In the genomic region with DNA sequence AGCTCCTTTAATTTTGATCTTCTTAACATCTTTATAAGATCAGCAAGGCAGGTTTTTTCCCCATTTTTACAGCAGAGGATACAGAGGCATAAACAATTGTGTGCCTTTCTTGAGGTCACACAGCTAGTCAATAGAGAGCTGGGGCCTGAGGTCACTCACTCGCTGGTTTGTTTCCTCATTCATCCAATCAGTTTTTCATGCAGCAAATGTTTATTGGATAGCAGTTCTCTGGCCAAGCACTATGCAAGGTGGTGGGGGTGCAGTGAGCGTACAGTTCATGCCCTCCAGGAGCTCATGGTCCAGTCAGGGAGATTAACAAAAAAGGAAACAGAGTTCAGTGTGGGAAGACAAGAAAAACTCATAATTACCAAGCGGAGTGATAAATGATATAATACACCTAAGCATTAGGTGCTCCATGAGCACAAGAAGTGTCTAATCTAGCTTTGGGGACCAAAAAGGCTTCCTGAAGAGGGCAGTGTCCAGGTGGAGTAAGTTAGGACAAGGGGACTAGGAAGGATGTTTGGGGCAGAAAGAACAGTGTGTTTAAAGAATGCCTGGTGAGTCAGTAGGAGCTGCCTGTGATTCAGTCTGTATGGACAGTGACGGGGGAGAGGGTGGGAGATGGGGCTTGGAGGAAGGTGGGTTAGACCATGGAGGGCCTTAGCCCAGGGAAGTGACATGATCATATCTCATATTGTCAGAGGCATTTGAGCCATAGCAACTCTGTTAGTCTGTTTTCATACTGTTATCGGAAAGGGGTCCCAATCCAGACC, we compare ENCODE assay signal across 19 cellular contexts. TPM values are rescaled to one million over a fixed set of nuclear protein-coding genes. Genes with fewer than 3 reads are reported as not detected.
DNase-seq lines count a peak whose midpoint lies in the region; ATAC-seq, FAIRE-seq and TF ChIP-seq lines count a peak whose summit lies in the region.
"Had no signal": no experiment of that assay in that cellular context is flagged by ENCODE, and none has a peak within 500 bp of the region (broad histone marks: within the 10 kb centered on the region; RNA-seq: fewer than 3 reads in every experiment).

No MANE protein-coding gene starts in this region.

- H3K9me3 Mint-ChIP-seq in HFFc6: no peaks in the 10 kb centered on the region
- H3K9me3 Mint-ChIP-seq: CD4-positive, alpha-beta T cell had no signal

- H3K36me3 ChIP-seq in PC-3 (ENCODE audit: low read depth, low read length) (no peaks in the 10 kb centered on the region), hepatocyte (replicated peaks; ENCODE audit: insufficient read depth, low read depth) (no peaks in the 10 kb centered on the region), small intestine (ENCODE audit: control insufficient read depth in 2 of 2, insufficient read depth in 2 of 2, low read length in 2 of 2) (no peaks in the 10 kb centered on the region)

- H3K4me3 ChIP-seq in PC-3 (ENCODE audit: low read length): no peak overlapping the region
- no peak overlapping the region for H3K4me3 ChIP-seq in hepatocyte
- no peak overlapping the region for H3K4me3 ChIP-seq in small intestine (ENCODE audit: low read depth in 1 of 2, low read length in 2 of 2)
- H3K4me3 ChIP-seq: SJSA1 had no signal

- no peak for DNase-seq in HFFc6
- peak; percentile 34 for DNase-seq in PC-3
- peak; percentile 22 for DNase-seq in hepatocyte (ENCODE audit: low spot score)
- peak; percentile 76 for DNase-seq in small intestine
- DNase-seq in GM13977 (ENCODE audit: low spot score): no peak
- DNase-seq in NCI-H510A treated with DMSO at 0.1 percent for 48 hours (lab: John Stamatoyannopoulos, UW): no peak
- no peak for DNase-seq in CD1c-positive myeloid dendritic cell (ENCODE audit: extremely low spot score)
- DNase-seq: Calu3; CD4-positive, alpha-beta T cell; DMS79; NCI-H1436 treated with DMSO at 0.1 percent for 48 hours; NCI-H2227 treated with DMSO at 0.1 percent for 48 hours; NCI-H526; NK-92 treated with Interleukin-12 subunit alpha and Interleukin-12 subunit beta, amount 100 ng/mL, for 24 hours; OCI-M1 had no signal

- no peaks in the 10 kb centered on the region for H3K9me3 ChIP-seq in PC-3 (ENCODE audit: low read length)
- no peaks in the 10 kb centered on the region for H3K9me3 ChIP-seq in hepatocyte (ENCODE audit: low read depth)
- H3K9me3 ChIP-seq in small intestine (ENCODE audit: control insufficient read depth, low read depth): no peaks in the 10 kb centered on the region
- H3K9me3 ChIP-seq: SJSA1 had no signal

- TF ChIP-seq CTCF in HFFc6 (IDR thresholded peaks at IDR 0.05) (no peak), PC-3 (conservative IDR thresholded peaks at IDR 0.05; ENCODE audit: low read depth, low read length) (peak; percentile 38; the same call in 1 of the 2 replicates), hepatocyte (IDR thresholded peaks at IDR 0.05; ENCODE audit: poor library complexity) (no peak), GM13977 (IDR thresholded peaks at IDR 0.05; ENCODE audit: extremely low read depth, insufficient read depth, missing control alignments) (no peak)

- no peak overlapping the region for H2AFZ ChIP-seq in PC-3 (ENCODE audit: low read length)
- H2AFZ ChIP-seq in hepatocyte: no peak overlapping the region

- no peaks in the 10 kb centered on the region for H3F3A ChIP-seq in PC-3 (ENCODE audit: low read length, unreplicated experiment)

- H3K27me3 ChIP-seq in PC-3 (ENCODE audit: low read length) (no peaks in the 10 kb centered on the region), hepatocyte (no peaks in the 10 kb centered on the region), small intestine (ENCODE audit: control insufficient read depth in 2 of 2, insufficient read depth in 2 of 2, low read length in 2 of 2) (no peaks in the 10 kb centered on the region)
- H3K27me3 ChIP-seq: SJSA1 had no signal

- in situ Hi-C loops in GM13977 (cut with MboI; ENCODE audit: low pct_unique_long_range_greater_than_20kb, low sequenced_read_pairs, unreplicated experiment): no loop called here

- H3K79me2 ChIP-seq in PC-3 (ENCODE audit: low read length): no peaks in the 10 kb centered on the region
- H3K79me2 ChIP-seq in hepatocyte: no peaks in the 10 kb centered on the region

- H3K4me3 Mint-ChIP-seq in HFFc6: no peak overlapping the region
- H3K4me3 Mint-ChIP-seq: CD4-positive, alpha-beta T cell had no signal

- H3K4me1 ChIP-seq in PC-3 (ENCODE audit: insufficient read depth, low read length): peaks cover 19% of the 10 kb centered on the region
- H3K4me1 ChIP-seq in hepatocyte (ENCODE audit: insufficient read depth): peaks cover 7% of the 10 kb centered on the region
- peaks cover 0 to 7% of the 10 kb centered on the region in 2 donors for H3K4me1 ChIP-seq in small intestine (ENCODE audit: control insufficient read depth in 2 of 2, insufficient read depth in 1 of 2, low read depth in 1 of 2, low read length in 1 of 2)

- H3K9ac ChIP-seq in PC-3 (ENCODE audit: low read length): peak overlapping the region; percentile 48; the same call in 1 of the 2 replicates

- no peak for FAIRE-seq in small intestine (lab: Jason Lieb, UNC)
- FAIRE-seq: G401.6, GM12891 had no signal

- intact Hi-C loops in PC-3 (cut with micrococcal nuclease): no loop called here

- CTCF ChIA-PET in PC-3 (lab: Charles Lee): interaction anchor here (0.6 kb wide), 2 partner anchors 40 to 61 kb away, joined by 4 to 5 read pairs; no protein-coding TSS in a partner anchor

- POLR2A ChIA-PET in PC-3 (lab: Charles Lee; ENCODE audit: unreplicated experiment): no interaction called here

- peak overlapping the region; percentile 84 for H3K27ac ChIP-seq in PC-3 (ENCODE audit: low read length)
- peak overlapping the region; percentile 84 for H3K27ac ChIP-seq in hepatocyte
- peak overlapping the region; percentile 77 to 88 for H3K27ac ChIP-seq in small intestine (ENCODE audit: low read depth in 1 of 2, low read length in 1 of 2)
- H3K27ac ChIP-seq: SJSA1 had no signal

- ATAC-seq in PC-3: peak; percentile 63
- no peak for ATAC-seq in HG03175 (IDR thresholded peaks at IDR 0.05; ENCODE audit: unreplicated experiment)

- peaks cover 29% of the 10 kb centered on the region for H3K4me1 Mint-ChIP-seq in HFFc6 (ENCODE audit: low read depth)

- H3K27me3 Mint-ChIP-seq in HFFc6 (ENCODE audit: insufficient read depth): no peaks in the 10 kb centered on the region
- H3K27me3 Mint-ChIP-seq: CD4-positive, alpha-beta T cell had no signal

- H3K9me2 ChIP-seq in PC-3 (replicated peaks; ENCODE audit: low read length) (no peaks in the 10 kb centered on the region), hepatocyte (replicated peaks; ENCODE audit: insufficient read depth) (no peaks in the 10 kb centered on the region)

- peak overlapping the region; percentile 10; the same call in 1 of the 2 replicates for H3K27ac Mint-ChIP-seq in HFFc6
- H3K27ac Mint-ChIP-seq: CD4-positive, alpha-beta T cell had no signal

- 88% methylated on average over 5 of the region's 5 CpGs for WGBS in hepatocyte (ENCODE audit: low lambda C conversion rate, missing lambda C conversion rate)
- 66 to 79% (median 75%) methylated on average over 5 of the region's 5 CpGs for WGBS in small intestine, 3 donors

- BruUV-seq in PC-3 (replicated peaks; lab: Mats Ljungman, UMichigan): TSS peak; percentile 35

- H4K20me1 ChIP-seq in PC-3 (ENCODE audit: low read length) (no peaks in the 10 kb centered on the region), hepatocyte (ENCODE audit: insufficient read depth, poor library complexity, severe bottlenecking) (no peaks in the 10 kb centered on the region)

- H3K36me3 Mint-ChIP-seq in HFFc6 (ENCODE audit: low read depth): peaks cover 4% of the 10 kb centered on the region

- H3K4me2 ChIP-seq in PC-3 (ENCODE audit: low read length) (peak overlapping the region; percentile 63), hepatocyte (peak overlapping the region; percentile 43)

RNA-seq across cellular contexts. Expression of a gene that starts 29.3 kb away (rescaled TPM):
- total RNA-seq in HFFc6 (2021; fragmentation: NEBNext Ultra II Directional; extraction: Animal tissue kit (Norgen Biotek cat#: 25700)): 10 to 100 TPM; 10.2 to 14.3 (median 13.3) TPM
- total RNA-seq in PC-3 (2014; rRNA removed): 4.0 and 5.5 TPM in 2 replicates
- 7.2 and 13.7 TPM in 2 replicates for total RNA-seq in hepatocyte
- 12.4 and 14.2 TPM in 2 replicates for polyA plus RNA-seq in hepatocyte
- polyA plus RNA-seq in small intestine: 10 to 100 TPM; 10.5 to 12.2 (median 11.4) TPM

RNA-seq across cellular contexts. Expression of a gene that starts 50.9 kb away (rescaled TPM):
- 1 to 10 TPM; 5.1 to 7.5 (median 5.9) TPM for total RNA-seq in HFFc6 (2021; fragmentation: NEBNext Ultra II Directional; extraction: Animal tissue kit (Norgen Biotek cat#: 25700))
- total RNA-seq in PC-3 (2014; rRNA removed) (3.0 and 3.9 TPM in 2 replicates), hepatocyte (4.1 and 7.6 TPM in 2 replicates)
- polyA plus RNA-seq in hepatocyte (8.4 and 10.6 TPM in 2 replicates), small intestine (1 to 10 TPM; 2.2 to 3.2 (median 2.4) TPM)

Comparison
In these comparisons a context has a peak if more than half of its experiments do, and no peak if none do; other contexts are left out.
1. DNase-seq: peak in PC-3 (single experiment), hepatocyte (single experiment) and small intestine (single experiment); none in HFFc6 (single experiment), GM13977 (single experiment), NCI-H510A treated with DMSO at 0.1 percent for 48 hours (single experiment) and CD1c-positive myeloid dendritic cell (single experiment).
2. Peak in every context shown above with its lines, with median percentiles within 50 percentile points of each other: H3K27ac ChIP-seq.